18 cellular contexts compared by ENCODE assay signal in the genomic region with DNA sequence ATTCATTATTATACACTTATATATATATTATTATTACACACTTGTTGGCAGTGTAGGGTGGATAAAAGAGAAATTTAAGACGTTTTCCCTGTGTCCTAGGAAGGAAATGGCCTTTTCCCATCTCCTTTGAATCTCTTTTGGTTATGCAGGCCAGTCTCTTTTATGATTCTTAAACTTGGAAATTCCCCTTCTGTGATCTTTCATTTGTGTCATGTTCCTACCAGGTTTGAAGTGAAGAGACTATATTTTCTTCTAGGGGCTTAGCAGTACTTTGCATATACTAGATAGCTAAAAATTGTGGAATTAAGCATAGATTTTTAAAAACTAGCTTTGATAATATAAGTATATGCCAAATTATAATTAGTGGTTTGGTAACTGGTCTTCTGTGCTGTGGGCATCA. TPM values are rescaled to one million over a fixed set of nuclear protein-coding genes. Genes with fewer than 3 reads are reported as not detected.
A peak's percentile ranks its signal among the peaks of the same experiment; 100 is the strongest.
DNase-seq lines count a peak whose midpoint lies in the region; ATAC-seq and TF ChIP-seq lines count a peak whose summit lies in the region.
"Had no signal": no experiment of that assay in that cellular context is flagged by ENCODE, and none has a peak within 500 bp of the region (broad histone marks: within the 10 kb centered on the region; RNA-seq: fewer than 3 reads in every experiment).

No MANE protein-coding gene starts in this region.

- no peak overlapping the region for H3K4ac ChIP-seq in H9 (ENCODE audit: low read depth, low read length)

- H2BK5ac ChIP-seq in H9 (ENCODE audit: insufficient read length, low read length) = no peak overlapping the region

- H4K91ac ChIP-seq in H9 (ENCODE audit: insufficient read length, low read depth, low read length) = no peak overlapping the region

- H3K4me1 ChIP-seq in H9 (ENCODE audit: insufficient read depth, low read length) = peaks cover 5% of the 10 kb centered on the region
- H3K4me1 ChIP-seq: BE2C, Caco-2 had no signal

- H2BK15ac ChIP-seq in H9 (ENCODE audit: low read depth, low read length) = no peak overlapping the region

- no peak overlapping the region for H4K8ac ChIP-seq in H9 (replicated peaks; ENCODE audit: insufficient read length, low read depth, low read length)

- H3K27ac Mint-ChIP-seq in WTC11 (peak overlapping the region; percentile 25; the same call in 1 of the 2 replicates), H9 (peak overlapping the region in 1 of 3 experiments; percentile 45; a peak in 1 of 7 replicates)
- H3K27ac Mint-ChIP-seq: CD4-positive, alpha-beta T cell had no signal

- H2BK20ac ChIP-seq in H9 (ENCODE audit: low read depth, low read length, poor library complexity, severe bottlenecking) = no peak overlapping the region

- CTCF ChIA-PET in WTC11 (lab: Charles Lee) = no interaction called here

- no peak overlapping the region for H3K56ac ChIP-seq in H9 (ENCODE audit: insufficient read length, low read depth, low read length)

- H3K27me3 ChIP-seq in H9 (ENCODE audit: insufficient read depth, low read length) = no peaks in the 10 kb centered on the region
- H3K27me3 ChIP-seq: BE2C had no signal

- H3K27ac ChIP-seq in H9 (ENCODE audit: insufficient read length, low read depth, low read length) = no peak overlapping the region
- H3K27ac ChIP-seq: C4-2B had no signal

- WGBS in H9 (ENCODE audit: extremely low coverage, insufficient read length, low lambda C conversion rate) = no CpG with 5 or more reads among the region's 1 CpG

- no peak overlapping the region for H2BK12ac ChIP-seq in H9 (ENCODE audit: insufficient read length, low read depth, low read length)

- no peak overlapping the region for H3K18ac ChIP-seq in H9 (ENCODE audit: insufficient read length, low read depth, low read length)

- H3K23ac ChIP-seq in H9 (ENCODE audit: insufficient read length, low read depth, low read length) = no peak overlapping the region

- no peak overlapping the region for H2AK5ac ChIP-seq in H9 (ENCODE audit: insufficient read length, low read length)

- no peak overlapping the region for H4K5ac ChIP-seq in H9 (ENCODE audit: insufficient read length, low read depth, low read length)

- POLR2A ChIA-PET in WTC11 (lab: Charles Lee) = no interaction called here

- H3K36me3 Mint-ChIP-seq in WTC11 = no peaks in the 10 kb centered on the region; the same call in 1 of the 2 replicates
- peaks cover 0 to 2% (median 0%) of the 10 kb centered on the region in 3 experiments; a peak in 2 of 7 replicates for H3K36me3 Mint-ChIP-seq in H9 (ENCODE audit: insufficient read depth in 1 of 3, low read depth in 3 of 3)

- H3K4me3 Mint-ChIP-seq in WTC11 (no peak overlapping the region), H9 (no peak overlapping the region)
- H3K4me3 Mint-ChIP-seq: CD4-positive, alpha-beta T cell had no signal

- H3K14ac ChIP-seq in H9 (ENCODE audit: insufficient read depth, low read length) = no peak overlapping the region

- no peaks in the 10 kb centered on the region for H3K9me3 Mint-ChIP-seq in WTC11
- H3K9me3 Mint-ChIP-seq in H9 = no peaks in the 10 kb centered on the region
- H3K9me3 Mint-ChIP-seq: CD4-positive, alpha-beta T cell had no signal

- H3K79me2 ChIP-seq in H9 (ENCODE audit: insufficient read depth, low read length) = no peaks in the 10 kb centered on the region

- H4K20me1 ChIP-seq in H9 (ENCODE audit: control insufficient read depth, insufficient read depth, insufficient read length) = no peaks in the 10 kb centered on the region

- no peaks in the 10 kb centered on the region for H3K9me3 ChIP-seq in H9 (ENCODE audit: control insufficient read depth, low read depth, low read length)
- H3K9me3 ChIP-seq: BE2C, Caco-2, HAP-1 had no signal

- no peak overlapping the region for H3K9ac ChIP-seq in H9 (ENCODE audit: extremely low read depth, insufficient read length, low read length)

- no peaks in the 10 kb centered on the region for H3K23me2 ChIP-seq in H9 (ENCODE audit: insufficient read length, low read depth, low read length, poor library complexity, severe bottlenecking)

- no peak overlapping the region for H2BK120ac ChIP-seq in H9 (ENCODE audit: low read depth, low read length, poor library complexity, severe bottlenecking)

- H2AFZ ChIP-seq in H9 (ENCODE audit: low read length) = no peak overlapping the region

- no peaks in the 10 kb centered on the region for H3K27me3 Mint-ChIP-seq in WTC11 (ENCODE audit: low read depth)
- no peaks in the 10 kb centered on the region for H3K27me3 Mint-ChIP-seq in H9 (ENCODE audit: low read depth)
- H3K27me3 Mint-ChIP-seq: CD4-positive, alpha-beta T cell had no signal

- no peaks in the 10 kb centered on the region for H3K79me1 ChIP-seq in H9 (ENCODE audit: insufficient read depth, low read depth, low read length, poor library complexity, severe bottlenecking)

- no peak overlapping the region for H3T11ph ChIP-seq in H9 (ENCODE audit: low read length)

- no peak overlapping the region for H3K4me2 ChIP-seq in H9 (ENCODE audit: insufficient read depth, insufficient read length, low read length)

- H3K4me1 Mint-ChIP-seq in WTC11 = peaks cover 39% of the 10 kb centered on the region
- H3K4me1 Mint-ChIP-seq in H9 = peaks cover 27% of the 10 kb centered on the region in 2 experiments

- TF ChIP-seq CTCF in WTC11 (IDR thresholded peaks at IDR 0.05) (no peak), H9 (conservative IDR thresholded peaks at IDR 0.05) (no peak)

- DNase-seq in WTC11 (ENCODE audit: low spot score) = no peak
- DNase-seq in H9 = no peak
- no peak for DNase-seq in activated gamma-delta T cell treated with Interleukin-2 at 50 U/mL for 16 hours
- DNase-seq in hepatic stellate cell (ENCODE audit: low spot score) = no peak
- DNase-seq: ACHN; BE2C; Caco-2; CD4-positive, alpha-beta T cell; DMS153; DMS79; GDM1; GOT3; IMR-90 had no signal

- ATAC-seq in GM18868 (IDR thresholded peaks at IDR 0.05; ENCODE audit: unreplicated experiment) (peak; percentile 85), HG02610 (IDR thresholded peaks at IDR 0.05; ENCODE audit: unreplicated experiment) (peak; percentile 65), WTC11 (no peak)
- ATAC-seq: K562 had no signal

TF ChIP-seq in WTC11, 78 proteins besides CTCF, POLR2A, EP300 and RAD21 (continues in another document):
- TF ChIP-seq ATF1 (CRISPR knock-in tag; IDR thresholded peaks at IDR 0.05) (no peak), CBFB (CRISPR knock-in tag; IDR thresholded peaks at IDR 0.05; ENCODE audit: low read depth) (no peak), ZBTB43 (CRISPR knock-in tag; IDR thresholded peaks at IDR 0.05) (no peak), ZSCAN18 (CRISPR knock-in tag; IDR thresholded peaks at IDR 0.05) (no peak), USF1 (CRISPR knock-in tag; IDR thresholded peaks at IDR 0.05) (no peak), FOXP4 (CRISPR knock-in tag; IDR thresholded peaks at IDR 0.05) (no peak), ZNF121 (CRISPR knock-in tag; IDR thresholded peaks at IDR 0.05) (no peak)
- TF ChIP-seq, protein P1, sequence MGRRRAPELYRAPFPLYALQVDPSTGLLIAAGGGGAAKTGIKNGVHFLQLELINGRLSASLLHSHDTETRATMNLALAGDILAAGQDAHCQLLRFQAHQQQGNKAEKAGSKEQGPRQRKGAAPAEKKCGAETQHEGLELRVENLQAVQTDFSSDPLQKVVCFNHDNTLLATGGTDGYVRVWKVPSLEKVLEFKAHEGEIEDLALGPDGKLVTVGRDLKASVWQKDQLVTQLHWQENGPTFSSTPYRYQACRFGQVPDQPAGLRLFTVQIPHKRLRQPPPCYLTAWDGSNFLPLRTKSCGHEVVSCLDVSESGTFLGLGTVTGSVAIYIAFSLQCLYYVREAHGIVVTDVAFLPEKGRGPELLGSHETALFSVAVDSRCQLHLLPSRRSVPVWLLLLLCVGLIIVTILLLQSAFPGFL (CRISPR knock-in tag; IDR thresholded peaks at IDR 0.05; ENCODE audit: borderline replicate concordance) = no peak

RNA-seq across cellular contexts. Expression of gene BBX, which starts 58.5 kb away (rescaled TPM):
- 45.0 to 52.0 TPM (median 49.3 TPM) in 3 replicates for total RNA-seq in WTC11 (2021)
- 34.4 and 34.8 TPM in 2 replicates for total RNA-seq in H9 (2021)
